In the genomic region with DNA sequence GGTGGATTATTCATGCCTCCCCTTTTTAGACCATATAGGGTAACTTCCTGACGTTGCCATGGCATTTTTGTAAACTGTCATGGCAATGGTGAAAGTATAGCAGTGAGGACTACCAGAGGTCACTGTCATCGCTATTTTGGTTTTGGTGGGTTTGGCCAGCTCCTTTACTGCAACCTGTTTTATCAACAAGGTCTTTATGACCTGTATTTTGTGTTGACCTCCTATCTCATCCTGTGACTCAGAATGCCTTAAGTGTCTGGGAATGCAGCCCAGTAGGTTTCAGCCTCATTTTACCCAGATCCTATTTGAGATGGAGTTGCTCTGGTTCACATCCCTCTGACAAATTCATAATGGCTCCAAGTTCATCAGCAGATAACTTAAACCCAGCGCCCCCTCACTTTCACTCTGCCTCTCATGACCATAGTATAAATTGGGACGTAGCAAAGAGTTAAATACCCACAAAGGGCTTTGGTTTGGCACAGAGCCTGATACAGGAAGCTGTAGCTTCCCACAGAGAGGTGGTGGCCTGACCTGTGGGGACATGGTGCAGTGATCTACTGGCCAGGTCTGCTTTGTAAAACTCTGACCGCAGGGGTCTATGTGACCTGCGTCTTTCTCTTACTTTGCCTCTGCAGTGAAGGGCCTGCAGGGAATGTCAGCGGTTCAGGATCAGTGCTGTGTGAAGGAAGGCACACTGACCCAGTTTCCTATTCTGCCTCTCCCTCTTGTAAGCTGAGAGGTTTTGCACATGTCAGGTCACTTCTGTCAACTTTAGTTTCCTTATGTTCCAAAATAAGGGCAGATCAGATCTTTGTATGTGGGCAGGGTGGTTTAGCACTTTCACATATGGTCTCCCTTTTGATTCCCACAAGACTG, we compare ENCODE assay signal across 14 cellular contexts.
A peak's percentile ranks its signal among the peaks of the same experiment; 100 is the strongest.
DNase-seq lines count a peak whose midpoint lies in the region; ATAC-seq, FAIRE-seq and TF ChIP-seq lines count a peak whose summit lies in the region.
"Had no signal": no experiment of that assay in that cellular context is flagged by ENCODE, and none has a peak within 500 bp of the region (broad histone marks: within the 10 kb centered on the region; RNA-seq: fewer than 3 reads in every experiment).

No MANE protein-coding gene starts in this region.

- peak; percentile 14 to 25 for ATAC-seq in activated T-cell treated with anti-CD3 and anti-CD28 coated beads, Interleukin-2, amount 50 U/mL, for 4 hours
- ATAC-seq in stimulated activated naive CD8-positive, alpha-beta T cell treated with anti-CD3 and anti-CD28 coated beads, Interleukin-15, Interleukin-2, amounts not matched to agents 100 U/mL and 50 U/mL, for 24 hours: peak; percentile 46
- ATAC-seq in HG03280 (IDR thresholded peaks at IDR 0.05; ENCODE audit: unreplicated experiment): no peak

- DNase-seq in activated T-cell treated with anti-CD3 and anti-CD28 coated beads, Interleukin-2, amount 50 U/mL, for 4 hours: no peak
- no peak for DNase-seq in activated T-cell treated with anti-CD3 and anti-CD28 coated beads, Interleukin-2, amount 50 U/mL, for 1 hour
- DNase-seq in bronchial epithelial cell (ENCODE audit: low read depth): peak; percentile 63
- DNase-seq in stimulated activated naive CD8-positive, alpha-beta T cell treated with anti-CD3 and anti-CD28 coated beads, Interleukin-15, Interleukin-2, amounts not matched to agents 100 U/mL and 50 U/mL, for 24 hours: peak; percentile 11
- DNase-seq in NCI-H1436 (lab: John Stamatoyannopoulos, UW): no peak
- DNase-seq in ureter (ENCODE audit: low spot score): no peak
- DNase-seq: NCI-H1417, stomach had no signal

- peaks cover 20% of the 10 kb centered on the region for H3K4me1 Mint-ChIP-seq in activated T-cell treated with anti-CD3 and anti-CD28 coated beads, Interleukin-2, amount 50 U/mL, for 4 hours (ENCODE audit: low read depth)

- peak overlapping the region; percentile 35; the same call in 1 of the 2 replicates for H3K9ac ChIP-seq in HUES48 (ENCODE audit: low read depth, low read length)

- FAIRE-seq in bronchial epithelial cell (lab: Jason Lieb, UNC): no peak
- FAIRE-seq: G401.6, keratinocyte had no signal

- no peak for TF ChIP-seq CTCF in bronchial epithelial cell (IDR thresholded peaks at IDR 0.05; ENCODE audit: insufficient read depth, low read length, severe bottlenecking)

- H3K4me1 ChIP-seq in HUES48 (ENCODE audit: control insufficient read depth, insufficient read depth, low read length): peaks cover 23% of the 10 kb centered on the region
- H3K4me1 ChIP-seq: stomach had no signal

- no peak overlapping the region for H3K27ac ChIP-seq in HUES48 (ENCODE audit: low read depth, low read length)
- H3K27ac ChIP-seq: neutrophil, stomach had no signal

- H3K27me3 Mint-ChIP-seq in activated T-cell treated with anti-CD3 and anti-CD28 coated beads, Interleukin-2, amount 50 U/mL, for 4 hours (ENCODE audit: low read depth): peaks cover 18% of the 10 kb centered on the region

- H3K27me3 ChIP-seq in HUES48 (ENCODE audit: control insufficient read depth, insufficient read depth, low read length): no peaks in the 10 kb centered on the region
- no peaks in the 10 kb centered on the region for H3K27me3 ChIP-seq in bronchial epithelial cell (ENCODE audit: control insufficient read depth, insufficient read depth, low read length)
- H3K27me3 ChIP-seq: stomach had no signal

- H3K9me3 Mint-ChIP-seq in activated T-cell treated with anti-CD3 and anti-CD28 coated beads, Interleukin-2, amount 50 U/mL, for 4 hours: no peaks in the 10 kb centered on the region

- H3K4me3 ChIP-seq in HUES48 (ENCODE audit: low read depth, low read length) (no peak overlapping the region), bronchial epithelial cell (ENCODE audit: low read depth, low read length) (no peak overlapping the region)
- H3K4me3 ChIP-seq: stomach had no signal

- no peak overlapping the region for H3K4me3 Mint-ChIP-seq in activated T-cell treated with anti-CD3 and anti-CD28 coated beads, Interleukin-2, amount 50 U/mL, for 4 hours
- H3K4me3 Mint-ChIP-seq: brain had no signal

- no peaks in the 10 kb centered on the region for H3K9me3 ChIP-seq in HUES48 (ENCODE audit: control insufficient read depth, insufficient read depth, low read length)
- H3K9me3 ChIP-seq: neutrophil, stomach had no signal

- H3K36me3 ChIP-seq in HUES48 (ENCODE audit: control insufficient read depth, insufficient read depth, low read length): no peaks in the 10 kb centered on the region
- H3K36me3 ChIP-seq in bronchial epithelial cell (ENCODE audit: control insufficient read depth, insufficient read depth, low read length): no peaks in the 10 kb centered on the region
- H3K36me3 ChIP-seq: neutrophil, stomach had no signal

- no peaks in the 10 kb centered on the region for H3K36me3 Mint-ChIP-seq in activated T-cell treated with anti-CD3 and anti-CD28 coated beads, Interleukin-2, amount 50 U/mL, for 4 hours (ENCODE audit: insufficient read depth)
- H3K36me3 Mint-ChIP-seq: brain had no signal

Comparison
In these comparisons a context has a peak if more than half of its experiments do, and no peak if none do; other contexts are left out.
1. DNase-seq: peak in bronchial epithelial cell (single experiment) and stimulated activated naive CD8-positive, alpha-beta T cell treated with anti-CD3 and anti-CD28 coated beads, Interleukin-15, Interleukin-2, amounts not matched to agents 100 U/mL and 50 U/mL, for 24 hours (single experiment); none in activated T-cell treated with anti-CD3 and anti-CD28 coated beads, Interleukin-2, amount 50 U/mL, for 4 hours (single experiment), activated T-cell treated with anti-CD3 and anti-CD28 coated beads, Interleukin-2, amount 50 U/mL, for 1 hour (single experiment), NCI-H1436 (single experiment) and ureter (single experiment).